Comparison of ENCODE assay signal across 11 cellular contexts in genomic region chr20:21182832-21183563, GRCh38. TPM values are rescaled to one million over a fixed set of nuclear protein-coding genes. Genes with fewer than 3 reads are reported as not detected.
A peak's percentile ranks its signal among the peaks of the same experiment; 100 is the strongest.
DNase-seq lines count a peak whose midpoint lies in the region; ATAC-seq and TF ChIP-seq lines count a peak whose summit lies in the region.
"Had no signal": no experiment of that assay in that cellular context is flagged by ENCODE, and none has a peak within 500 bp of the region (broad histone marks: within the 10 kb centered on the region; RNA-seq: fewer than 3 reads in every experiment).

No MANE protein-coding gene starts in this region.

- H3K4me1 ChIP-seq in HEK293 (ENCODE audit: control insufficient read depth, insufficient read depth, low read length) (peaks cover 9% of the 10 kb centered on the region), foreskin keratinocyte (peaks cover 7% of the 10 kb centered on the region)
- H3K4me1 ChIP-seq: esophagus squamous epithelium had no signal

- POLR2A ChIA-PET in HEK293 (lab: Yijun Ruan, JAX), result interaction anchor here (0.7 to 1.7 kb wide), 3 partner anchors 56 to 90 kb away, joined by 3 to 5 read pairs (median 4); no protein-coding TSS in a partner anchor

- no peaks in the 10 kb centered on the region for H3K9me3 ChIP-seq in HEK293 (ENCODE audit: control insufficient read depth, insufficient read depth, low read depth, low read length)
- H3K9me3 ChIP-seq: esophagus squamous epithelium, neutrophil had no signal

- H3K36me3 ChIP-seq in HEK293 (ENCODE audit: control insufficient read depth in 2 of 2, insufficient read depth in 1 of 2, low read length in 2 of 2), result no peaks in the 10 kb centered on the region
- H3K36me3 ChIP-seq: esophagus squamous epithelium, neutrophil had no signal

- no peak overlapping the region for H3K27ac ChIP-seq in HEK293 (ENCODE audit: extremely low read depth, low read depth, low read length)
- no peak overlapping the region for H3K27ac ChIP-seq in foreskin keratinocyte
- H3K27ac ChIP-seq: esophagus squamous epithelium, neutrophil had no signal

- peak; percentile 81 for ATAC-seq in foreskin keratinocyte
- ATAC-seq in GM18520 (IDR thresholded peaks at IDR 0.05; ENCODE audit: unreplicated experiment), result no peak
- ATAC-seq in HG03342 (IDR thresholded peaks at IDR 0.05; ENCODE audit: unreplicated experiment), result no peak
- ATAC-seq: K562 had no signal

- CTCF ChIA-PET in HEK293 (lab: Yijun Ruan, JAX), result no interaction called here

- no peak overlapping the region for H3K4me3 ChIP-seq in HEK293 (ENCODE audit: low read depth, low read length)
- H3K4me3 ChIP-seq: esophagus squamous epithelium, K562 had no signal

- in situ Hi-C loops in SK-MEL-5 (cut with HindIII; ENCODE audit: low pct_unique_long_range_greater_than_20kb, low sequenced_read_pairs), result no loop called here

- no peaks in the 10 kb centered on the region for H3K27me3 ChIP-seq in foreskin keratinocyte
- H3K27me3 ChIP-seq: esophagus squamous epithelium, neutrophil had no signal

- DNase-seq in SK-MEL-5 (ENCODE audit: low read depth, low spot score), result peak; percentile 70
- peak; percentile 50 to 71 for DNase-seq in foreskin keratinocyte
- DNase-seq in stromal cell of bone marrow (ENCODE audit: low read depth), result peak; percentile 90
- DNase-seq in CD1c-positive myeloid dendritic cell (ENCODE audit: extremely low spot score), result no peak
- no peak for DNase-seq in activated CD8-positive, alpha-beta memory T cell treated with anti-CD3 and anti-CD28 coated beads, Interleukin-2, amount 50 U/mL, for 48 hours
- DNase-seq: esophagus squamous epithelium had no signal

- no peak for TF ChIP-seq CTCF in HEK293 (tag by site-specific recombination; IDR thresholded peaks at IDR 0.05)
- TF ChIP-seq CTCF in foreskin keratinocyte (conservative IDR thresholded peaks at IDR 0.05), result no peak

TF ChIP-seq in HEK293, 187 proteins besides CTCF, POLR2A, EP300 and RAD21 (continues in another document):
- TF ChIP-seq HOXD13 (CRISPR knock-in tag; IDR thresholded peaks at IDR 0.05; ENCODE audit: borderline replicate concordance) (no peak), ZNF518A (tag by site-specific recombination; conservative IDR thresholded peaks at IDR 0.05; ENCODE audit: low read depth) (no peak), ZBTB49 (tag by site-specific recombination; IDR thresholded peaks at IDR 0.05; ENCODE audit: low read depth) (no peak), KLF17 (tag by site-specific recombination; IDR thresholded peaks at IDR 0.05) (no peak), PRDM2 (tag by site-specific recombination; IDR thresholded peaks at IDR 0.05; ENCODE audit: borderline replicate concordance) (no peak), ZNF600 (tag by site-specific recombination; IDR thresholded peaks at IDR 0.05) (no peak)

RNA-seq across cellular contexts. Expression of gene KIZ, which starts 57.1 kb away (rescaled TPM):
- 16.5 and 18.9 TPM in 2 replicates for total RNA-seq in SK-MEL-5 (2014; rRNA removed; shearing (Covaris generic))
- 7.5 and 7.7 TPM in 2 replicates for polyA plus RNA-seq in SK-MEL-5 (2015; cell fraction: cytosol; rRNA removed)
- polyA plus RNA-seq in SK-MEL-5 (2015; cell fraction: nucleus; rRNA removed), result 32.2 and 49.7 TPM in 2 replicates
- 13.7 and 17.8 TPM in 2 replicates for total RNA-seq in foreskin keratinocyte
- 12.3 and 13.8 TPM in 2 replicates for polyA plus RNA-seq in foreskin keratinocyte

Comparison
In these comparisons a context has a peak if more than half of its experiments do, and no peak if none do; other contexts are left out.
1. DNase-seq: peak in SK-MEL-5 (single experiment), foreskin keratinocyte (2 of 2) and stromal cell of bone marrow (single experiment); none in CD1c-positive myeloid dendritic cell (single experiment) and activated CD8-positive, alpha-beta memory T cell treated with anti-CD3 and anti-CD28 coated beads, Interleukin-2, amount 50 U/mL, for 48 hours (single experiment).